9 cellular contexts compared by ENCODE assay signal in the genomic region with DNA sequence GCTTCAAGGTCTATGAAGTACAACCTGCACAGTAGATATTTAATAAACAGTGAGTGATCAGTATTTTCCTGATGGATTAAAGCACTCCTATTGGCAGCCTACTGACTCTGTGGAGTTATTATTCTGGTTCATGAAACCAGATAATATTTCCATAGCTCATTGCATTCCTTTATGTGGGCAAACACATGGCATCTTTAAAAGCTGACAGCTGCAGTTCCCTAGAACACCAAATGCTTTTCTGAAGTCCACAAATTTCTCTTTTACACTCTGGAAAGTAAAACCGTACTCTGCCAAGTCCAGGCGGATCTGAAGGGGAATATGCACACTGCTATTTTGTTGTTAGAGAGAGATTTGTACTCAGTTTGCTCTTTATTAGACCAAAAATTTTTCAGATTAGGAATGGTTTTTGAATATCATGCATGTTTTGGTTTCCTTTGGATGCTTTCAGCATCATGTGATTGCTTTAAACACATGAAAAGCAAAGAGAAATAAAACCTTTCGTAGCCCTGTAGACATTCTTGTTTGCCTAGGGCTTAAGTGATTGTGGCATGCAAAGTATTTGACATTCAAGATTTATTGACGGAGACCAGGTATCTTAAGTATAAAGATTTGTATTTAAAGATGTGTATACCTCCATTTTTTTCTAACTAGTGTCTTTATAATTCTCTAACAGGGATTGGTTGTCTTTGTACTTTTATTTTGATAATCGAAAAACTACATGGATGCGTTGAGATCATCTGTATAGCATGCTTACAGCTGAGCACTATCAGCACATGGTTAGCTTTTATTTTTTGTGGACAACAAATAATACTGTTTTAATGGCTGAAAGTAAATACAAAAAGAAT. TPM values are rescaled to one million over a fixed set of nuclear protein-coding genes. Genes with fewer than 3 reads are reported as not detected.
DNase-seq lines count a peak whose midpoint lies in the region; ATAC-seq and TF ChIP-seq lines count a peak whose summit lies in the region.
"Had no signal": no experiment of that assay in that cellular context is flagged by ENCODE, and none has a peak within 500 bp of the region (broad histone marks: within the 10 kb centered on the region; RNA-seq: fewer than 3 reads in every experiment).

No MANE protein-coding gene starts in this region.

- no peaks in the 10 kb centered on the region for H3K9me3 Mint-ChIP-seq in activated CD8-positive, alpha-beta T cell treated with anti-CD3 and anti-CD28 coated beads for 36 hours

- in situ Hi-C loops in gastrocnemius medialis (cut with MboI; ENCODE audit: low sequenced_read_pairs in 4 of 4) = no loop called here

- DNase-seq in NCI-H345 (lab: John Stamatoyannopoulos, UW) (peak; percentile 64), dorsolateral prefrontal cortex (no peak), gastrocnemius medialis (no peak), DMS79 (lab: John Stamatoyannopoulos, UW) (no peak)
- DNase-seq in activated CD8-positive, alpha-beta T cell treated with anti-CD3 and anti-CD28 coated beads for 36 hours = no peak

- H3K4me1 ChIP-seq in HEK293 (ENCODE audit: control insufficient read depth, insufficient read depth, low read length) (peaks cover 16% of the 10 kb centered on the region), gastrocnemius medialis (peaks cover 87 to 95% of the 10 kb centered on the region in 2 donors)

- no peak overlapping the region for H3K4me3 ChIP-seq in HEK293 (ENCODE audit: low read depth, low read length)
- H3K4me3 ChIP-seq in dorsolateral prefrontal cortex = peak overlapping the region in 27 of 59 donors; percentile 0 to 40 (median 17)
- peak overlapping the region in 1 of 4 donors; percentile 15 for H3K4me3 ChIP-seq in gastrocnemius medialis
- H3K4me3 ChIP-seq: esophagus muscularis mucosa had no signal

- H3K36me3 ChIP-seq in HEK293 (ENCODE audit: control insufficient read depth in 2 of 2, insufficient read depth in 1 of 2, low read length in 2 of 2) = no peaks in the 10 kb centered on the region
- H3K36me3 ChIP-seq in gastrocnemius medialis = no peaks in the 10 kb centered on the region

- H3K36me3 Mint-ChIP-seq in activated CD8-positive, alpha-beta T cell treated with anti-CD3 and anti-CD28 coated beads for 36 hours (ENCODE audit: low read depth) = peaks cover 17% of the 10 kb centered on the region

- TF ChIP-seq CTCF in HEK293 (tag by site-specific recombination; IDR thresholded peaks at IDR 0.05) = no peak
- peak in 3 of 56 donors; percentile 4 to 14 (median 9) for TF ChIP-seq CTCF in dorsolateral prefrontal cortex (IDR thresholded peaks at IDR 0.05 in 54 of 56, conservative IDR thresholded peaks at IDR 0.05 in 2 of 56; ENCODE audit: low read depth in 1 of 56, partially characterized antibody in 56 of 56)
- no peak for TF ChIP-seq CTCF in gastrocnemius medialis (IDR thresholded peaks at IDR 0.05 in 4 of 5, conservative IDR thresholded peaks at IDR 0.05 in 1 of 5)
- TF ChIP-seq CTCF in activated CD8-positive, alpha-beta T cell treated with anti-CD3 and anti-CD28 coated beads for 36 hours (IDR thresholded peaks at IDR 0.05) = no peak

- intact Hi-C loops in dorsolateral prefrontal cortex (cut with DNase I) = no loop called here
- intact Hi-C loops in gastrocnemius medialis (cut with DNase I; ENCODE audit: low total_unique reads) = loop anchor here (5.0 kb wide), 1 partner anchor 47 kb away; no protein-coding TSS in a partner anchor
- intact Hi-C loops in activated CD8-positive, alpha-beta T cell treated with anti-CD3 and anti-CD28 coated beads for 36 hours (cut with micrococcal nuclease) = no loop called here

- no peak overlapping the region for H3K27ac ChIP-seq in HEK293 (ENCODE audit: extremely low read depth, low read depth, low read length)
- H3K27ac ChIP-seq in dorsolateral prefrontal cortex = peak overlapping the region in 56 of 59 donors; percentile 12 to 98 (median 70)
- H3K27ac ChIP-seq in gastrocnemius medialis = peak overlapping the region; percentile 85 to 96 (median 90)

- H3K27ac Mint-ChIP-seq in activated CD8-positive, alpha-beta T cell treated with anti-CD3 and anti-CD28 coated beads for 36 hours = no peak overlapping the region

- H3K27me3 Mint-ChIP-seq in activated CD8-positive, alpha-beta T cell treated with anti-CD3 and anti-CD28 coated beads for 36 hours = no peaks in the 10 kb centered on the region

- H3K4me3 Mint-ChIP-seq in activated CD8-positive, alpha-beta T cell treated with anti-CD3 and anti-CD28 coated beads for 36 hours = no peak overlapping the region

- peaks cover 44% of the 10 kb centered on the region for H3K4me1 Mint-ChIP-seq in activated CD8-positive, alpha-beta T cell treated with anti-CD3 and anti-CD28 coated beads for 36 hours (ENCODE audit: low read depth)

- H3K27me3 ChIP-seq in dorsolateral prefrontal cortex (no peaks in the 10 kb centered on the region), gastrocnemius medialis (no peaks in the 10 kb centered on the region)
- H3K27me3 ChIP-seq: esophagus muscularis mucosa had no signal

- POLR2A ChIA-PET in HEK293 (lab: Yijun Ruan, JAX) = interaction anchor here (0.6 to 1.1 kb wide), 3 partner anchors 19 to 157 kb away, joined by 3 to 7 read pairs (median 6); a partner anchor contains a TSS
- POLR2A ChIA-PET in activated CD8-positive, alpha-beta T cell treated with anti-CD3 and anti-CD28 coated beads for 36 hours (lab: Charles Lee) = interaction anchor here (0.7 to 1.2 kb wide), 2 partner anchors 18 to 123 kb away, joined by 3 read pairs; no protein-coding TSS in a partner anchor

- TF ChIP-seq POLR2A in gastrocnemius medialis (IDR thresholded peaks at IDR 0.05) = no peak

- no peaks in the 10 kb centered on the region for H3K9me3 ChIP-seq in HEK293 (ENCODE audit: control insufficient read depth, insufficient read depth, low read depth, low read length)
- H3K9me3 ChIP-seq in gastrocnemius medialis = no peaks in the 10 kb centered on the region
- H3K9me3 ChIP-seq: esophagus muscularis mucosa had no signal

- ATAC-seq in gastrocnemius medialis = no peak
- ATAC-seq in activated CD8-positive, alpha-beta T cell treated with anti-CD3 and anti-CD28 coated beads for 36 hours = no peak
- ATAC-seq in HG02642 (IDR thresholded peaks at IDR 0.05; ENCODE audit: poor library complexity, unreplicated experiment) = no peak
- no peak for ATAC-seq in HG03460 (IDR thresholded peaks at IDR 0.05; ENCODE audit: unreplicated experiment)

- CTCF ChIA-PET in HEK293 (lab: Yijun Ruan, JAX) = interaction anchor here (0.8 to 1.8 kb wide), 3 partner anchors 15 to 73 kb away, joined by 4 read pairs; no protein-coding TSS in a partner anchor
- CTCF ChIA-PET in activated CD8-positive, alpha-beta T cell treated with anti-CD3 and anti-CD28 coated beads for 36 hours (lab: Charles Lee) = interaction anchor here (0.7 kb wide), 1 partner anchor 73 kb away, joined by 4 read pairs; no protein-coding TSS in a partner anchor

TF ChIP-seq in HEK293, 187 proteins besides CTCF, POLR2A, EP300 and RAD21:
- TF ChIP-seq ZNF335 (tag by site-specific recombination; conservative IDR thresholded peaks at IDR 0.05) (0 out of 2 replicates have a peak, but pooled peaks have one; percentile 14), SP3 (tag by site-specific recombination; IDR thresholded peaks at IDR 0.05) (0 out of 2 replicates have a peak, but pooled peaks have one; percentile 7), MYNN (tag by site-specific recombination; IDR thresholded peaks at IDR 0.05; ENCODE audit: borderline replicate concordance) (peak; percentile 87), ZEB2 (tag by site-specific recombination; IDR thresholded peaks at IDR 0.05) (0 out of 2 replicates have a peak, but pooled peaks have one; percentile 16), YY1 (tag by site-specific recombination; IDR thresholded peaks at IDR 0.05) (no peak), SP7 (tag by site-specific recombination; IDR thresholded peaks at IDR 0.05) (no peak)
- TF ChIP-seq, protein P1, sequence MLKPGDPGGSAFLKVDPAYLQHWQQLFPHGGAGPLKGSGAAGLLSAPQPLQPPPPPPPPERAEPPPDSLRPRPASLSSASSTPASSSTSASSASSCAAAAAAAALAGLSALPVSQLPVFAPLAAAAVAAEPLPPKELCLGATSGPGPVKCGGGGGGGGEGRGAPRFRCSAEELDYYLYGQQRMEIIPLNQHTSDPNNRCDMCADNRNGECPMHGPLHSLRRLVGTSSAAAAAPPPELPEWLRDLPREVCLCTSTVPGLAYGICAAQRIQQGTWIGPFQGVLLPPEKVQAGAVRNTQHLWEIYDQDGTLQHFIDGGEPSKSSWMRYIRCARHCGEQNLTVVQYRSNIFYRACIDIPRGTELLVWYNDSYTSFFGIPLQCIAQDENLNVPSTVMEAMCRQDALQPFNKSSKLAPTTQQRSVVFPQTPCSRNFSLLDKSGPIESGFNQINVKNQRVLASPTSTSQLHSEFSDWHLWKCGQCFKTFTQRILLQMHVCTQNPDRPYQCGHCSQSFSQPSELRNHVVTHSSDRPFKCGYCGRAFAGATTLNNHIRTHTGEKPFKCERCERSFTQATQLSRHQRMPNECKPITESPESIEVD (tag by site-specific recombination; IDR thresholded peaks at IDR 0.05) = peak; percentile 69

RNA-seq across cellular contexts. Expression of a gene that starts 19.5 kb away (rescaled TPM):
- total RNA-seq in dorsolateral prefrontal cortex (100 to 1,000 TPM in 117 of 120 experiments, 10 to 100 TPM in 3; 93.3 to 297 (median 156) TPM), gastrocnemius medialis (10 to 100 TPM; 55.0 to 94.1 (median 73.7) TPM)
- total RNA-seq in activated CD8-positive, alpha-beta T cell treated with anti-CD3 and anti-CD28 coated beads for 36 hours = 10 to 100 TPM; 79.7 to 91.6 TPM
